1 cellular context compared by ENCODE assay signal in the genomic region with DNA sequence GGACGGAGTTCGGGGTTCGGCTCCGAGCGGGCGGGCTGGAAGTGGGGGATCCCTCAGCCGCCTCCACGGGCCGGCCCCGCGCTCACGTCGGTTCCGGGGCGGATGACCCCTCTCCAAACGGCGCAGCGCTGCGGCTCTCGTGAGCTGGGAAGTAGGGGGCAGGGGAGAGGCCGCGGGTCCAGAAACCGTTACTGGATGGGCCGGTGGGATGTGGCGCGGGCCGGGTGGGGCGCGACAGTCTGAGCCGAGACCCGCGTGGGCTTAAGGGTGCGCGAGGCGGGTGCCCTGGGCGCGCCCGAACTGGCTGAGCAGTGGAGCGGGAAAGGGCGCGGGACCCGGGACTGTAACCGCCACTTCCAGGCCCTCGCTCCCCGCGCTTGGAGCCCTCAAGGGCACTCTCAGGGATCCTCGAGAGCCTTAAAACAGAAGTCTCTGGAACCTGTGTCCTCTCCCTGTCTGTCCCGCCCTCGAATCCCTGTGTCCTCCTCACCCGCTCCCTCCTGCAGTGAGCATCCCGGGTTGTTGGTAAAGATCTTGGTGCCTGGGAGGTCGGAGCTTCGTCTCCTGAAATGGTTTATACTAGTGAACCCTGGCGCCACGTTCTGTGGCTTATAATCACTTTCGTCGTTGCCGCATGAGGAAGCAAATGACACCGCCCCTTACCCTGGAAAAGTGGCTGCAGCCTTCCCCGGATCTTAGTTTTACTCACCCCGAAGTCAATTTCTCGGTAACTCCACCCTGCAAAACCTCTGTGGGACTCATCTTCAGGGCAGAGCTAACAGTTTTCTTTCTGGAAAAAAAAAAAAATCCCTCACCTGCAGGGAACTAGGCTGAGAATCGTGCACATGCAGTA.
TF ChIP-seq lines count a peak whose summit lies in the region.

No MANE protein-coding gene starts in this region.

TF ChIP-seq in HepG2, 621 proteins besides CTCF, POLR2A, EP300 and RAD21 (continued from another document):
- TF ChIP-seq, protein P1, sequence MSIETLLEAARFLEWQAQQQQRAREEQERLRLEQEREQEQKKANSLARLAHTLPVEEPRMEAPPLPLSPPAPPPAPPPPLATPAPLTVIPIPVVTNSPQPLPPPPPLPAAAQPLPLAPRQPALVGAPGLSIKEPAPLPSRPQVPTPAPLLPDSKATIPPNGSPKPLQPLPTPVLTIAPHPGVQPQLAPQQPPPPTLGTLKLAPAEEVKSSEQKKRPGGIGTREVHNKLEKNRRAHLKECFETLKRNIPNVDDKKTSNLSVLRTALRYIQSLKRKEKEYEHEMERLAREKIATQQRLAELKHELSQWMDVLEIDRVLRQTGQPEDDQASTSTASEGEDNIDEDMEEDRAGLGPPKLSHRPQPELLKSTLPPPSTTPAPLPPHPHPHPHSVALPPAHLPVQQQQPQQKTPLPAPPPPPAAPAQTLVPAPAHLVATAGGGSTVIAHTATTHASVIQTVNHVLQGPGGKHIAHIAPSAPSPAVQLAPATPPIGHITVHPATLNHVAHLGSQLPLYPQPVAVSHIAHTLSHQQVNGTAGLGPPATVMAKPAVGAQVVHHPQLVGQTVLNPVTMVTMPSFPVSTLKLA (IDR thresholded peaks at IDR 0.05), result no peak
- no peak for TF ChIP-seq ZNF75D (CRISPR knock-in tag; IDR thresholded peaks at IDR 0.05; ENCODE audit: borderline replicate concordance)
- no peak for TF ChIP-seq ZNF850 (CRISPR knock-in tag; conservative IDR thresholded peaks at IDR 0.05)
